In genomic region chr3:78022232-78022631, GRCh38 we compare ENCODE assay signal across 2 cellular contexts.
TF ChIP-seq lines count a peak whose summit lies in the region.

No MANE protein-coding gene starts in this region.

TF ChIP-seq in IMR-90, 13 proteins besides CTCF, POLR2A, EP300 and RAD21 (continued from another document):
- no peak for TF ChIP-seq CEBPB (IDR thresholded peaks at IDR 0.05; ENCODE audit: low read depth, low read length)

TF ChIP-seq in endothelial cell of umbilical vein, 7 proteins besides CTCF, POLR2A, EP300 and RAD21 (continued from another document):
- peak; percentile 32 for TF ChIP-seq JUN (IDR thresholded peaks at IDR 0.05; ENCODE audit: borderline replicate concordance, insufficient read depth, insufficient read length, low read depth)
